Comparison of ENCODE assay signal across 8 cellular contexts in genomic region chr17:32141690-32142037, GRCh38. TPM values are rescaled to one million over a fixed set of nuclear protein-coding genes. Genes with fewer than 3 reads are reported as not detected.
DNase-seq lines count a peak whose midpoint lies in the region; ATAC-seq, FAIRE-seq and TF ChIP-seq lines count a peak whose summit lies in the region.

No MANE protein-coding gene starts in this region.

- intact Hi-C loops in kidney (cut with DNase I): no loop called here

- FAIRE-seq in kidney (lab: Jason Lieb, UNC) (no peak), HTR-8/SVneo (lab: Jason Lieb, UNC) (no peak)

- peak overlapping the region; percentile 88 to 95 for H3K9ac ChIP-seq in kidney (ENCODE audit: low read length in 2 of 2)

- H3K9me3 ChIP-seq in kidney (ENCODE audit: control insufficient read depth in 1 of 2, low read length in 2 of 2): no peaks in the 10 kb centered on the region

- no peak for ATAC-seq in HG02642 (IDR thresholded peaks at IDR 0.05; ENCODE audit: poor library complexity, unreplicated experiment)
- no peak for ATAC-seq in HG02885 (IDR thresholded peaks at IDR 0.05; ENCODE audit: poor library complexity, unreplicated experiment)

- DNase-seq in NCI-H510A treated with DMSO at 0.1 percent for 48 hours (lab: John Stamatoyannopoulos, UW): peak; percentile 79
- no peak for DNase-seq in NCI-H510A (lab: John Stamatoyannopoulos, UW)
- no peak for DNase-seq in kidney
- no peak for DNase-seq in HTR-8/SVneo (ENCODE audit: insufficient read length, low spot score)

- peak overlapping the region; percentile 92 for H3K27ac ChIP-seq in angular gyrus (ENCODE audit: low read depth, low read length)
- peak overlapping the region; percentile 95 to 98 for H3K27ac ChIP-seq in kidney (ENCODE audit: low read depth in 2 of 2, low read length in 2 of 2)
- H3K27ac ChIP-seq in temporal lobe (ENCODE audit: low read depth, low read length): peak overlapping the region; percentile 84

- peak overlapping the region; percentile 82 to 87 for H3K4me3 ChIP-seq in kidney (ENCODE audit: low read length in 2 of 2)

- H3K4me1 ChIP-seq in kidney (ENCODE audit: control insufficient read depth in 1 of 2, insufficient read depth in 1 of 2, low read depth in 1 of 2, low read length in 2 of 2): peaks cover 0 to 3% of the 10 kb centered on the region in 2 donors

- TF ChIP-seq CTCF in kidney (IDR thresholded peaks at IDR 0.05; ENCODE audit: borderline replicate concordance, extremely low read depth, insufficient read depth): no peak

- no peaks in the 10 kb centered on the region for H3K36me3 ChIP-seq in kidney (ENCODE audit: control insufficient read depth in 1 of 2, insufficient read depth in 2 of 2, low read length in 2 of 2)

RNA-seq across cellular contexts. Expression of gene RHOT1, which starts 0.6 kb away (rescaled TPM):
- total RNA-seq in kidney (25.6 TPM), temporal lobe (87.0 TPM)
- polyA plus RNA-seq in kidney (ENCODE audit: insufficient read depth, low read depth, low replicate concordance): 30.4 TPM
